8 cellular contexts compared by ENCODE assay signal in genomic region chr18:49486959-49487710, GRCh38. TPM values are rescaled to one million over a fixed set of nuclear protein-coding genes. Genes with fewer than 3 reads are reported as not detected.
A peak's percentile ranks its signal among the peaks of the same experiment; 100 is the strongest.
DNase-seq lines count a peak whose midpoint lies in the region; ATAC-seq and TF ChIP-seq lines count a peak whose summit lies in the region.

C18orf32 (minus strand) TSS chr18:49487234; CDS start chr18:49483748, 3,486 bp downstream.

- H3K27ac ChIP-seq in PC-3 (ENCODE audit: low read length): peak within 1 kb of the TSS; percentile 48

- peaks cover 18% of the 10 kb centered on the region for H3F3A ChIP-seq in PC-3 (ENCODE audit: low read length, unreplicated experiment)

- 0 out of 2 replicates have a peak within 1 kb of the TSS, but pooled peaks have one; percentile 42 for H2AFZ ChIP-seq in PC-3 (ENCODE audit: low read length)

- H3K27me3 ChIP-seq in PC-3 (ENCODE audit: low read length) (no peaks in the 10 kb centered on the region), mucosa of stomach (ENCODE audit: control insufficient read depth, insufficient read depth, low read length) (no peaks in the 10 kb centered on the region)

- peaks cover 23% of the 10 kb centered on the region for H4K20me1 ChIP-seq in PC-3 (ENCODE audit: low read length)

- no peak for TF ChIP-seq RAD21 in Ishikawa (IDR thresholded peaks at IDR 0.05; ENCODE audit: low read depth)

- CTCF ChIA-PET in PC-3 (lab: Charles Lee): interaction anchor here (0.5 to 0.6 kb wide), 2 partner anchors 24 to 214 kb away, joined by 3 to 5 read pairs; no protein-coding TSS in a partner anchor

- POLR2A ChIA-PET in PC-3 (lab: Charles Lee; ENCODE audit: unreplicated experiment): no interaction called here

- TF ChIP-seq POLR2A in erythroblast (IDR thresholded peaks at IDR 0.05; ENCODE audit: low read length): peak; percentile 92

- no peak for TF ChIP-seq EP300 in Ishikawa (IDR thresholded peaks at IDR 0.05; ENCODE audit: borderline replicate concordance)

- H3K9me2 ChIP-seq in PC-3 (replicated peaks; ENCODE audit: low read length): no peaks in the 10 kb centered on the region

- peak; percentile 74 for DNase-seq in DMS114 treated with DMSO at 0.1 percent for 48 hours (lab: John Stamatoyannopoulos, UW; ENCODE audit: unreplicated experiment)
- DNase-seq in PC-3: peak; percentile 79
- DNase-seq in activated T-cell treated with anti-CD3 and anti-CD28 coated beads for 48 hours (ENCODE audit: low read depth): peak; percentile 93
- peak; percentile 93 for DNase-seq in erythroblast (lab: John Stamatoyannopoulos, UW)
- DNase-seq in stimulated activated CD8-positive, alpha-beta memory T cell treated with anti-CD3 and anti-CD28 coated beads, Interleukin-7, amount 100 ng/mL, for 1 hour (ENCODE audit: low read depth in 2 of 2): peak; percentile 89 to 90

- no peak for TF ChIP-seq CTCF in PC-3 (conservative IDR thresholded peaks at IDR 0.05; ENCODE audit: low read depth, low read length)

- H3K4me2 ChIP-seq in PC-3 (ENCODE audit: low read length): peak within 1 kb of the TSS; percentile 83

- peaks cover 38% of the 10 kb centered on the region for H3K79me2 ChIP-seq in PC-3 (ENCODE audit: low read length)

- BruUV-seq in PC-3 (replicated peaks; lab: Mats Ljungman, UMichigan): TSS peak; percentile 76

- peaks cover 23% of the 10 kb centered on the region for H3K36me3 ChIP-seq in PC-3 (ENCODE audit: low read depth, low read length)
- peaks cover 5% of the 10 kb centered on the region for H3K36me3 ChIP-seq in mucosa of stomach (ENCODE audit: control insufficient read depth, insufficient read depth, low read length)

- H3K4me3 ChIP-seq in PC-3 (ENCODE audit: low read length) (peak within 1 kb of the TSS; percentile 85), mucosa of stomach (ENCODE audit: low read length) (peak within 1 kb of the TSS; percentile 93)

- peaks cover 15% of the 10 kb centered on the region; the same call in 1 of the 2 replicates for H3K4me1 ChIP-seq in PC-3 (ENCODE audit: insufficient read depth, low read length)
- peaks cover 16% of the 10 kb centered on the region for H3K4me1 ChIP-seq in mucosa of stomach (ENCODE audit: control insufficient read depth, insufficient read depth, low read length)

- H3K9me3 ChIP-seq in PC-3 (ENCODE audit: low read length) (no peaks in the 10 kb centered on the region), mucosa of stomach (ENCODE audit: control insufficient read depth, low read length) (no peaks in the 10 kb centered on the region)

- ATAC-seq in GM21576 (IDR thresholded peaks at IDR 0.05; ENCODE audit: unreplicated experiment) (peak; percentile 95), PC-3 (peak; percentile 95)

- intact Hi-C loops in PC-3 (cut with micrococcal nuclease): no loop called here

- H3K9ac ChIP-seq in PC-3 (ENCODE audit: low read length): peak within 1 kb of the TSS; percentile 75
- H3K9ac ChIP-seq in mucosa of stomach (ENCODE audit: low read length): peak within 1 kb of the TSS; percentile 80

TF ChIP-seq in Ishikawa, 13 proteins besides CTCF, POLR2A, EP300 and RAD21:
- TF ChIP-seq MAX (IDR thresholded peaks at IDR 0.05) (peak; percentile 85), TEAD4 (IDR thresholded peaks at IDR 0.05) (peak; percentile 65), TAF1 (IDR thresholded peaks at IDR 0.05; ENCODE audit: low read depth) (peak; percentile 83; the same call in 1 of the 2 replicates), USF1 (IDR thresholded peaks at IDR 0.05) (no peak; the same call in 1 of the 2 replicates), EGR1 (IDR thresholded peaks at IDR 0.05) (no peak), TCF12 (IDR thresholded peaks at IDR 0.05; ENCODE audit: low read depth) (peak; percentile 44; the same call in 1 of the 2 replicates), NFIC (IDR thresholded peaks at IDR 0.05) (peak; percentile 41), CEBPB (IDR thresholded peaks at IDR 0.05) (peak; percentile 77), CREB1 (IDR thresholded peaks at IDR 0.05; ENCODE audit: low read depth) (peak; percentile 76), ZBTB7A (IDR thresholded peaks at IDR 0.05; ENCODE audit: low read depth) (0 out of 2 replicates have a peak, but pooled peaks have one; percentile 53), FOXM1 (IDR thresholded peaks at IDR 0.05; ENCODE audit: borderline replicate concordance, low read depth) (no peak), YY1 (IDR thresholded peaks at IDR 0.05; ENCODE audit: low read depth) (peak; percentile 84)
- TF ChIP-seq, protein P1, sequence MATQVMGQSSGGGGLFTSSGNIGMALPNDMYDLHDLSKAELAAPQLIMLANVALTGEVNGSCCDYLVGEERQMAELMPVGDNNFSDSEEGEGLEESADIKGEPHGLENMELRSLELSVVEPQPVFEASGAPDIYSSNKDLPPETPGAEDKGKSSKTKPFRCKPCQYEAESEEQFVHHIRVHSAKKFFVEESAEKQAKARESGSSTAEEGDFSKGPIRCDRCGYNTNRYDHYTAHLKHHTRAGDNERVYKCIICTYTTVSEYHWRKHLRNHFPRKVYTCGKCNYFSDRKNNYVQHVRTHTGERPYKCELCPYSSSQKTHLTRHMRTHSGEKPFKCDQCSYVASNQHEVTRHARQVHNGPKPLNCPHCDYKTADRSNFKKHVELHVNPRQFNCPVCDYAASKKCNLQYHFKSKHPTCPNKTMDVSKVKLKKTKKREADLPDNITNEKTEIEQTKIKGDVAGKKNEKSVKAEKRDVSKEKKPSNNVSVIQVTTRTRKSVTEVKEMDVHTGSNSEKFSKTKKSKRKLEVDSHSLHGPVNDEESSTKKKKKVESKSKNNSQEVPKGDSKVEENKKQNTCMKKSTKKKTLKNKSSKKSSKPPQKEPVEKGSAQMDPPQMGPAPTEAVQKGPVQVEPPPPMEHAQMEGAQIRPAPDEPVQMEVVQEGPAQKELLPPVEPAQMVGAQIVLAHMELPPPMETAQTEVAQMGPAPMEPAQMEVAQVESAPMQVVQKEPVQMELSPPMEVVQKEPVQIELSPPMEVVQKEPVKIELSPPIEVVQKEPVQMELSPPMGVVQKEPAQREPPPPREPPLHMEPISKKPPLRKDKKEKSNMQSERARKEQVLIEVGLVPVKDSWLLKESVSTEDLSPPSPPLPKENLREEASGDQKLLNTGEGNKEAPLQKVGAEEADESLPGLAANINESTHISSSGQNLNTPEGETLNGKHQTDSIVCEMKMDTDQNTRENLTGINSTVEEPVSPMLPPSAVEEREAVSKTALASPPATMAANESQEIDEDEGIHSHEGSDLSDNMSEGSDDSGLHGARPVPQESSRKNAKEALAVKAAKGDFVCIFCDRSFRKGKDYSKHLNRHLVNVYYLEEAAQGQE (IDR thresholded peaks at IDR 0.05; ENCODE audit: low read depth): no peak

RNA-seq across cellular contexts. Expression of gene C18orf32, which starts in this region (rescaled TPM):
- 5.7 and 6.8 TPM in 2 replicates for total RNA-seq in PC-3 (2014; rRNA removed)

Comparison
In these comparisons a context has a peak if more than half of its experiments do, and no peak if none do; other contexts are left out.
1. Peak in every context shown above with its lines: DNase-seq, ATAC-seq, H3K4me3 ChIP-seq and H3K27ac ChIP-seq.